In the genomic region with DNA sequence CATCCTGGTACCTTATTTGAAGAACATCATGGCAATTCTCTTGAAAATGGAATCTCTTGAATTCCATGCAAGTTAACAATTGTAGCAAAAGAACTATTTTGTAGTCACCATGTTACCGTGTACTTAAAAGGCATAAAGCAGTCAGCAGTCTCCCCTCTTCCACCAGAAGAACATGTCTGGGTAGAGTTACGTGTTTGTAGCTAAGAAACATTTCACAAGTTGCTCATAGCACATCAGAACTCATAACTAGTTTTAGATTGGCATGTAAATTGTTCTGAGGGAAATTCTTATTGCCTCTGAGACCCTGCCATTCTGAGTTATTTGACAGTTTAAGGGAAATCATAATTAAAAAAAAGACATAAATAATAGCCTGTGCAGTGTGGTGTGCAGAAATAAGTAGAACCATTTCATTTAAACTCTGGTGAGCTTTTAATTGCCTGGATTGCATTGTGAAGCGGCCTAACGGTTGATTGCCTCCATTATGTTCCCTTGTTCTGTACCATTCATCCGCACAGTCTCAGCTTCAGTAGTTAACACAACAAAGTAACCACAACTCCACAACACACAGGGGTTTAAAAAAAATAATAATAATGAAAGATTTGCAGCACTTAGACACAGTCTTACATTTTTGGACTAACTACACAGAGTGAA, we compare ENCODE assay signal across 16 cellular contexts. TPM values are rescaled to one million over a fixed set of nuclear protein-coding genes. Genes with fewer than 3 reads are reported as not detected.
DNase-seq lines count a peak whose midpoint lies in the region; ATAC-seq and TF ChIP-seq lines count a peak whose summit lies in the region.
"Had no signal": no experiment of that assay in that cellular context is flagged by ENCODE, and none has a peak within 500 bp of the region (broad histone marks: within the 10 kb centered on the region; RNA-seq: fewer than 3 reads in every experiment).

No MANE protein-coding gene starts in this region.

- no peaks in the 10 kb centered on the region for H3K9me3 Mint-ChIP-seq in GM23338
- H3K9me3 Mint-ChIP-seq in activated T-helper 17 cell treated with anti-CD3 and anti-CD28 coated beads, Interleukin-2, amount 50 U/mL, for 72 hours, result peaks cover 8% of the 10 kb centered on the region
- H3K9me3 Mint-ChIP-seq: activated CD4-positive, alpha-beta memory T cell treated with anti-CD3 and anti-CD28 coated beads for 36 hours had no signal

- TF ChIP-seq CTCF in GM23338 (conservative IDR thresholded peaks at IDR 0.05; ENCODE audit: low read depth in 2 of 2), result no peak
- TF ChIP-seq CTCF in gastroesophageal sphincter (IDR thresholded peaks at IDR 0.05), result no peak
- no peak for TF ChIP-seq CTCF in BE2C (IDR thresholded peaks at IDR 0.05; ENCODE audit: low read depth, low read length)

- no peak overlapping the region for H3K27ac Mint-ChIP-seq in GM23338
- H3K27ac Mint-ChIP-seq in activated T-helper 17 cell treated with anti-CD3 and anti-CD28 coated beads, Interleukin-2, amount 50 U/mL, for 72 hours, result no peak overlapping the region
- H3K27ac Mint-ChIP-seq: activated CD4-positive, alpha-beta memory T cell treated with anti-CD3 and anti-CD28 coated beads for 36 hours had no signal

- no peak for TF ChIP-seq EP300 in gastroesophageal sphincter (IDR thresholded peaks at IDR 0.05)

- no peak for TF ChIP-seq POLR2A in gastroesophageal sphincter (IDR thresholded peaks at IDR 0.05)

- H3K4me1 ChIP-seq in GM23338 (ENCODE audit: insufficient read depth), result peaks cover 58% of the 10 kb centered on the region
- peaks cover 0 to 29% (median 0%) of the 10 kb centered on the region in 3 donors for H3K4me1 ChIP-seq in gastroesophageal sphincter
- peaks cover 10% of the 10 kb centered on the region for H3K4me1 ChIP-seq in BE2C
- H3K4me1 ChIP-seq: foreskin keratinocyte had no signal

- H3K4me1 Mint-ChIP-seq in GM23338, result peaks cover 60% of the 10 kb centered on the region
- H3K4me1 Mint-ChIP-seq in activated T-helper 17 cell treated with anti-CD3 and anti-CD28 coated beads, Interleukin-2, amount 50 U/mL, for 72 hours, result no peaks in the 10 kb centered on the region

- H2AFZ ChIP-seq in GM23338, result no peak overlapping the region

- no peaks in the 10 kb centered on the region; the same call in 1 of the 2 replicates for H3K79me2 ChIP-seq in GM23338 (replicated peaks; ENCODE audit: insufficient read depth)

- no peaks in the 10 kb centered on the region for H4K20me1 ChIP-seq in GM23338 (replicated peaks; ENCODE audit: insufficient read depth)

- peak overlapping the region; percentile 89 for H3K4me3 Mint-ChIP-seq in GM23338
- no peak overlapping the region for H3K4me3 Mint-ChIP-seq in activated T-helper 17 cell treated with anti-CD3 and anti-CD28 coated beads, Interleukin-2, amount 50 U/mL, for 72 hours
- H3K4me3 Mint-ChIP-seq: activated CD4-positive, alpha-beta memory T cell treated with anti-CD3 and anti-CD28 coated beads for 36 hours had no signal

- 62 to 91% methylated on average over 5 of the region's 5 CpGs for WGBS in gastroesophageal sphincter (ENCODE audit: low coverage in 1 of 2), 2 donors

- H3K9me3 ChIP-seq in gastroesophageal sphincter, result no peaks in the 10 kb centered on the region
- H3K9me3 ChIP-seq in BE2C, result no peaks in the 10 kb centered on the region
- H3K9me3 ChIP-seq: vagina had no signal

- no peak for DNase-seq in GM23338 (ENCODE audit: low spot score)
- DNase-seq in NCI-H69 (lab: John Stamatoyannopoulos, UW), result peak; percentile 80
- DNase-seq in retina, result peak; percentile 76
- no peak for DNase-seq in A172 (ENCODE audit: low spot score)
- DNase-seq in NCI-H2171 treated with DMSO at 0.1 percent for 48 hours (lab: John Stamatoyannopoulos, UW), result no peak
- no peak for DNase-seq in BE2C
- DNase-seq: activated CD4-positive, alpha-beta memory T cell treated with anti-CD3 and anti-CD28 coated beads for 36 hours; foreskin keratinocyte; SHP77 treated with DMSO at 0.1 percent for 48 hours had no signal

- no peaks in the 10 kb centered on the region for H3K36me3 ChIP-seq in GM23338 (ENCODE audit: insufficient read depth)
- no peaks in the 10 kb centered on the region for H3K36me3 ChIP-seq in gastroesophageal sphincter
- no peaks in the 10 kb centered on the region for H3K36me3 ChIP-seq in BE2C
- H3K36me3 ChIP-seq: vagina had no signal

- no peak for ATAC-seq in GM23338
- no peak for ATAC-seq in gastroesophageal sphincter
- no peak for ATAC-seq in activated T-helper 17 cell treated with anti-CD3 and anti-CD28 coated beads, Interleukin-2, amount 50 U/mL, for 72 hours (replicated peaks)
- ATAC-seq: foreskin keratinocyte had no signal

- H3K27ac ChIP-seq in GM23338 (ENCODE audit: low read depth) (no peak overlapping the region), gastroesophageal sphincter (peak overlapping the region; percentile 65 to 89 (median 86))
- H3K27ac ChIP-seq: C4-2B, foreskin keratinocyte had no signal

- H3K27me3 ChIP-seq in GM23338 (ENCODE audit: insufficient read depth) (peaks cover 41% of the 10 kb centered on the region), gastroesophageal sphincter (no peaks in the 10 kb centered on the region), BE2C (peaks cover 51% of the 10 kb centered on the region)
- H3K27me3 ChIP-seq: vagina had no signal

- H3K4me2 ChIP-seq in GM23338, result peak overlapping the region; percentile 97

- peaks cover 4% of the 10 kb centered on the region; the same call in 1 of the 2 replicates for H3F3A ChIP-seq in GM23338 (replicated peaks; ENCODE audit: low read depth)

- H3K9me2 ChIP-seq in GM23338 (ENCODE audit: insufficient read depth), result no peaks in the 10 kb centered on the region

- no peaks in the 10 kb centered on the region; the same call in 2 of the 3 replicates for H3K36me3 Mint-ChIP-seq in GM23338 (ENCODE audit: low read depth)
- H3K36me3 Mint-ChIP-seq in activated T-helper 17 cell treated with anti-CD3 and anti-CD28 coated beads, Interleukin-2, amount 50 U/mL, for 72 hours (ENCODE audit: low read depth), result no peaks in the 10 kb centered on the region
- H3K36me3 Mint-ChIP-seq: activated CD4-positive, alpha-beta memory T cell treated with anti-CD3 and anti-CD28 coated beads for 36 hours had no signal

- H3K4me3 ChIP-seq in GM23338 (peak overlapping the region; percentile 85; the same call in 1 of the 2 replicates), gastroesophageal sphincter (peak overlapping the region; percentile 61 to 77), BE2C (ENCODE audit: low read depth, low read length) (no peak overlapping the region)

- H3K27me3 Mint-ChIP-seq in GM23338 (ENCODE audit: insufficient read depth, low read depth, poor library complexity), result peaks cover 23% of the 10 kb centered on the region
- H3K27me3 Mint-ChIP-seq in activated T-helper 17 cell treated with anti-CD3 and anti-CD28 coated beads, Interleukin-2, amount 50 U/mL, for 72 hours, result peaks cover 30% of the 10 kb centered on the region

TF ChIP-seq in GM23338, 12 proteins besides CTCF, POLR2A, EP300 and RAD21:
- TF ChIP-seq EZH2phosphoT487 (IDR thresholded peaks at IDR 0.05; ENCODE audit: unreplicated experiment), result no peak
- no peak for TF ChIP-seq JUNB (IDR thresholded peaks at IDR 0.05; ENCODE audit: unreplicated experiment)

RNA-seq across cellular contexts. Expression of a gene that starts 2.6 kb away (rescaled TPM):
- 15.1 and 15.2 TPM in 2 replicates for total RNA-seq in GM23338 (2014; rRNA removed; shearing (Covaris generic))
- 5.8 and 7.9 TPM in 2 replicates for polyA plus RNA-seq in GM23338 (2016; fragmentation: Nextera tagmentation; extraction: Ambion mirVana)
- 100 to 1,000 TPM in 2 of 4 donors, 10 to 100 TPM in 2; 49.1 to 174 (median 111) TPM for total RNA-seq in gastroesophageal sphincter
- total RNA-seq in A172 (2014; rRNA removed; shearing (Covaris generic)), result not detected in 2 replicates
- polyA plus RNA-seq in BE2C (2012; ENCODE audit: insufficient read depth, insufficient read length, low read depth), result 0.79 TPM
- not detected for total RNA-seq in activated T-helper 17 cell treated with anti-CD3 and anti-CD28 coated beads, Interleukin-2, amount 50 U/mL, for 72 hours
- total RNA-seq: activated CD4-positive, alpha-beta memory T cell treated with anti-CD3 and anti-CD28 coated beads for 36 hours; foreskin keratinocyte; HT1080; mononuclear cell; pulmonary artery endothelial cell had no signal
- polyA plus RNA-seq: foreskin keratinocyte had no signal

Comparison
In these comparisons a context has a peak if more than half of its experiments do, and no peak if none do; other contexts are left out.
1. DNase-seq: peak in NCI-H69 (single experiment) and retina (single experiment); none in GM23338 (single experiment), A172 (single experiment), NCI-H2171 treated with DMSO at 0.1 percent for 48 hours (single experiment) and BE2C (single experiment).
2. RNA of a gene that starts 2.6 kb away (total RNA-seq): 49.1 to 174 TPM in gastroesophageal sphincter and 15.1 to 15.2 TPM in GM23338; not detected in A172 and not detected in activated T-helper 17 cell treated with anti-CD3 and anti-CD28 coated beads, Interleukin-2, amount 50 U/mL, for 72 hours; every median in the first group is over 10 times any median in the second.